Comparison of ENCODE assay signal across 11 cellular contexts in genomic region chr18:50279752-50280151, GRCh38. TPM values are rescaled to one million over a fixed set of nuclear protein-coding genes. Genes with fewer than 3 reads are reported as not detected.
A peak's percentile ranks its signal among the peaks of the same experiment; 100 is the strongest.
DNase-seq lines count a peak whose midpoint lies in the region; ATAC-seq and TF ChIP-seq lines count a peak whose summit lies in the region.
"Had no signal": no experiment of that assay in that cellular context is flagged by ENCODE, and none has a peak within 500 bp of the region (broad histone marks: within the 10 kb centered on the region; RNA-seq: fewer than 3 reads in every experiment).

No MANE protein-coding gene starts in this region.

- H3K9ac ChIP-seq in smooth muscle cell (ENCODE audit: low read depth) = no peak overlapping the region

- no peak overlapping the region for H2AFZ ChIP-seq in smooth muscle cell (ENCODE audit: low read depth)

- H3K27ac ChIP-seq in smooth muscle cell (ENCODE audit: low read depth) = peak overlapping the region; percentile 82

- H3K4me1 ChIP-seq in smooth muscle cell (ENCODE audit: low read depth) = peaks cover 15% of the 10 kb centered on the region

- WGBS in smooth muscle cell (ENCODE audit: low lambda C conversion rate) = 94% methylated on average over 7 of the region's 7 CpGs

- CTCF ChIA-PET in activated CD4-positive, alpha-beta T cell treated with anti-CD3 and anti-CD28 coated beads for 36 hours (lab: Charles Lee) = interaction anchor here (0.6 to 1.1 kb wide), 2 partner anchors 11 to 78 kb away, joined by 3 to 5 read pairs; no protein-coding TSS in a partner anchor
- CTCF ChIA-PET in WTC11 (lab: Charles Lee) = no interaction called here

- peaks cover 2% of the 10 kb centered on the region for H4K20me1 ChIP-seq in smooth muscle cell (ENCODE audit: low read depth)

- intact Hi-C loops in activated CD4-positive, alpha-beta T cell treated with anti-CD3 and anti-CD28 coated beads for 36 hours (cut with DNase I, micrococcal nuclease) = loop anchor here in 1 of 2 experiments (5.0 to 10.0 kb wide), 3 partner anchors 598 to 1325 kb away; partner anchors contain the start of genes ELAC1, ME2 and SMAD7

- H3K27me3 ChIP-seq in smooth muscle cell (ENCODE audit: low read depth) = no peaks in the 10 kb centered on the region
- H3K27me3 ChIP-seq: uterus had no signal

- no peaks in the 10 kb centered on the region for H3F3A ChIP-seq in smooth muscle cell (ENCODE audit: low read depth)

- no peak for ATAC-seq in activated CD4-positive, alpha-beta T cell treated with anti-CD3 and anti-CD28 coated beads for 36 hours
- no peak for ATAC-seq in WTC11

- TF ChIP-seq CTCF in WTC11 (IDR thresholded peaks at IDR 0.05) (no peak), fibroblast of pulmonary artery (IDR thresholded peaks at IDR 0.05; ENCODE audit: low read length, missing control alignments) (no peak), smooth muscle cell (IDR thresholded peaks at IDR 0.05; ENCODE audit: borderline replicate concordance, insufficient read depth, poor library complexity, severe bottlenecking) (no peak)

- H3K4me3 ChIP-seq in fibroblast of pulmonary artery (replicated peaks; ENCODE audit: low read depth, low read length) = peak overlapping the region; percentile 100
- peak overlapping the region; percentile 88 for H3K4me3 ChIP-seq in smooth muscle cell

- H3K27ac Mint-ChIP-seq in activated CD4-positive, alpha-beta T cell treated with anti-CD3 and anti-CD28 coated beads for 36 hours = peak overlapping the region; percentile 79
- H3K27ac Mint-ChIP-seq in WTC11 = no peak overlapping the region

- peaks cover 5% of the 10 kb centered on the region for H3K36me3 ChIP-seq in smooth muscle cell (ENCODE audit: low read depth)
- H3K36me3 ChIP-seq: uterus had no signal

- no peaks in the 10 kb centered on the region for H3K27me3 Mint-ChIP-seq in activated CD4-positive, alpha-beta T cell treated with anti-CD3 and anti-CD28 coated beads for 36 hours
- H3K27me3 Mint-ChIP-seq in WTC11 (ENCODE audit: low read depth) = no peaks in the 10 kb centered on the region

- H3K4me3 Mint-ChIP-seq in activated CD4-positive, alpha-beta T cell treated with anti-CD3 and anti-CD28 coated beads for 36 hours = peak overlapping the region; percentile 91
- H3K4me3 Mint-ChIP-seq in WTC11 = peak overlapping the region; percentile 98

- no peaks in the 10 kb centered on the region for H3K9me3 ChIP-seq in smooth muscle cell (replicated peaks; ENCODE audit: low read depth)
- H3K9me3 ChIP-seq: uterus had no signal

- H3K36me3 Mint-ChIP-seq in activated CD4-positive, alpha-beta T cell treated with anti-CD3 and anti-CD28 coated beads for 36 hours (ENCODE audit: low read depth) = peaks cover 65% of the 10 kb centered on the region
- H3K36me3 Mint-ChIP-seq in WTC11 = peaks cover 51% of the 10 kb centered on the region

- peaks cover 34% of the 10 kb centered on the region for H3K79me2 ChIP-seq in smooth muscle cell (ENCODE audit: low read depth)

- H3K4me2 ChIP-seq in smooth muscle cell = peak overlapping the region; percentile 94

- POLR2A ChIA-PET in activated CD4-positive, alpha-beta T cell treated with anti-CD3 and anti-CD28 coated beads for 36 hours (lab: Charles Lee) = no interaction called here
- POLR2A ChIA-PET in WTC11 (lab: Charles Lee) = no interaction called here

- peaks cover 29% of the 10 kb centered on the region for H3K4me1 Mint-ChIP-seq in activated CD4-positive, alpha-beta T cell treated with anti-CD3 and anti-CD28 coated beads for 36 hours
- H3K4me1 Mint-ChIP-seq in WTC11 = peaks cover 16% of the 10 kb centered on the region

- H3K9me3 Mint-ChIP-seq in activated CD4-positive, alpha-beta T cell treated with anti-CD3 and anti-CD28 coated beads for 36 hours (ENCODE audit: low read depth) = no peaks in the 10 kb centered on the region
- no peaks in the 10 kb centered on the region for H3K9me3 Mint-ChIP-seq in WTC11

- DNase-seq in activated CD4-positive, alpha-beta T cell treated with anti-CD3 and anti-CD28 coated beads for 36 hours = no peak
- no peak for DNase-seq in activated CD4-positive, alpha-beta T cell treated with anti-CD3 and anti-CD28 coated beads for 4 hours
- DNase-seq in WTC11 (ENCODE audit: low spot score) = no peak
- no peak for DNase-seq in fibroblast of pulmonary artery (ENCODE audit: low read depth)
- no peak for DNase-seq in smooth muscle cell (lab: John Stamatoyannopoulos, UW; ENCODE audit: unreplicated experiment)
- no peak for DNase-seq in NK-92 (lab: John Stamatoyannopoulos, UW; ENCODE audit: unreplicated experiment)
- no peak for DNase-seq in epidermal melanocyte (ENCODE audit: insufficient read length, low spot score)
- no peak for DNase-seq in medulla oblongata (ENCODE audit: extremely low spot score)
- DNase-seq: HCEC 1CT, RPMI8226, uterus had no signal

TF ChIP-seq in WTC11, 78 proteins besides CTCF, POLR2A, EP300 and RAD21 (continues in another document):
- TF ChIP-seq MXD4 (CRISPR knock-in tag; IDR thresholded peaks at IDR 0.05; ENCODE audit: borderline replicate concordance) = no peak
- TF ChIP-seq, protein P1, sequence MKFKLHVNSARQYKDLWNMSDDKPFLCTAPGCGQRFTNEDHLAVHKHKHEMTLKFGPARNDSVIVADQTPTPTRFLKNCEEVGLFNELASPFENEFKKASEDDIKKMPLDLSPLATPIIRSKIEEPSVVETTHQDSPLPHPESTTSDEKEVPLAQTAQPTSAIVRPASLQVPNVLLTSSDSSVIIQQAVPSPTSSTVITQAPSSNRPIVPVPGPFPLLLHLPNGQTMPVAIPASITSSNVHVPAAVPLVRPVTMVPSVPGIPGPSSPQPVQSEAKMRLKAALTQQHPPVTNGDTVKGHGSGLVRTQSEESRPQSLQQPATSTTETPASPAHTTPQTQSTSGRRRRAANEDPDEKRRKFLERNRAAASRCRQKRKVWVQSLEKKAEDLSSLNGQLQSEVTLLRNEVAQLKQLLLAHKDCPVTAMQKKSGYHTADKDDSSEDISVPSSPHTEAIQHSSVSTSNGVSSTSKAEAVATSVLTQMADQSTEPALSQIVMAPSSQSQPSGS (CRISPR knock-in tag; IDR thresholded peaks at IDR 0.05; ENCODE audit: borderline replicate concordance, low read depth) = no peak
- TF ChIP-seq ZNF121 (CRISPR knock-in tag; IDR thresholded peaks at IDR 0.05) = no peak
- TF ChIP-seq NR2C2 (CRISPR knock-in tag; IDR thresholded peaks at IDR 0.05) = no peak
- TF ChIP-seq, protein P2, sequence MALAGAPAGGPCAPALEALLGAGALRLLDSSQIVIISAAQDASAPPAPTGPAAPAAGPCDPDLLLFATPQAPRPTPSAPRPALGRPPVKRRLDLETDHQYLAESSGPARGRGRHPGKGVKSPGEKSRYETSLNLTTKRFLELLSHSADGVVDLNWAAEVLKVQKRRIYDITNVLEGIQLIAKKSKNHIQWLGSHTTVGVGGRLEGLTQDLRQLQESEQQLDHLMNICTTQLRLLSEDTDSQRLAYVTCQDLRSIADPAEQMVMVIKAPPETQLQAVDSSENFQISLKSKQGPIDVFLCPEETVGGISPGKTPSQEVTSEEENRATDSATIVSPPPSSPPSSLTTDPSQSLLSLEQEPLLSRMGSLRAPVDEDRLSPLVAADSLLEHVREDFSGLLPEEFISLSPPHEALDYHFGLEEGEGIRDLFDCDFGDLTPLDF (CRISPR knock-in tag; IDR thresholded peaks at IDR 0.05) = no peak
- no peak for TF ChIP-seq AR (CRISPR knock-in tag; IDR thresholded peaks at IDR 0.05)
- TF ChIP-seq TP53 (CRISPR knock-in tag; IDR thresholded peaks at IDR 0.05) = no peak
- TF ChIP-seq, protein P3, sequence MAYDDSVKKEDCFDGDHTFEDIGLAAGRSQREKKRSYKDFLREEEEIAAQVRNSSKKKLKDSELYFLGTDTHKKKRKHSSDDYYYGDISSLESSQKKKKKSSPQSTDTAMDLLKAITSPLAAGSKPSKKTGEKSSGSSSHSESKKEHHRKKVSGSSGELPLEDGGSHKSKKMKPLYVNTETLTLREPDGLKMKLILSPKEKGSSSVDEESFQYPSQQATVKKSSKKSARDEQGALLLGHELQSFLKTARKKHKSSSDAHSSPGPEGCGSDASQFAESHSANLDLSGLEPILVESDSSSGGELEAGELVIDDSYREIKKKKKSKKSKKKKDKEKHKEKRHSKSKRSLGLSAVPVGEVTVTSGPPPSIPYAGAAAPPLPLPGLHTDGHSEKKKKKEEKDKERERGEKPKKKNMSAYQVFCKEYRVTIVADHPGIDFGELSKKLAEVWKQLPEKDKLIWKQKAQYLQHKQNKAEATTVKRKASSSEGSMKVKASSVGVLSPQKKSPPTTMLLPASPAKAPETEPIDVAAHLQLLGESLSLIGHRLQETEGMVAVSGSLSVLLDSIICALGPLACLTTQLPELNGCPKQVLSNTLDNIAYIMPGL (CRISPR knock-in tag; IDR thresholded peaks at IDR 0.05) = no peak
- no peak for TF ChIP-seq JUN (CRISPR knock-in tag; IDR thresholded peaks at IDR 0.05)

RNA-seq across cellular contexts. Expression of gene MBD1, which starts 1.6 kb away (rescaled TPM):
- total RNA-seq in activated CD4-positive, alpha-beta T cell treated with anti-CD3 and anti-CD28 coated beads for 36 hours = 10 to 100 TPM; 62.2 to 70.5 TPM
- total RNA-seq in WTC11 (2021) = 47.6 to 53.4 TPM (median 48.4 TPM) in 3 replicates
- 40.3 and 61.3 TPM in 2 replicates for total RNA-seq in smooth muscle cell
- polyA plus RNA-seq in smooth muscle cell = 49.8 and 53.1 TPM in 2 replicates

RNA-seq across cellular contexts. Expression of gene CXXC1, which starts 7.7 kb away (rescaled TPM):
- total RNA-seq in activated CD4-positive, alpha-beta T cell treated with anti-CD3 and anti-CD28 coated beads for 36 hours = 10 to 100 TPM; 68.6 to 80.0 TPM
- total RNA-seq in WTC11 (2021) = 88.7 to 94.5 TPM (median 94.0 TPM) in 3 replicates
- 15.4 and 20.6 TPM in 2 replicates for total RNA-seq in smooth muscle cell
- 39.6 and 70.1 TPM in 2 replicates for polyA plus RNA-seq in smooth muscle cell

RNA-seq across cellular contexts. Expression of gene CFAP53, which starts 13.5 kb away (rescaled TPM):
- under 1 TPM; 0.37 to 0.44 TPM for total RNA-seq in activated CD4-positive, alpha-beta T cell treated with anti-CD3 and anti-CD28 coated beads for 36 hours
- total RNA-seq in WTC11 (2021) (0.26 to 0.27 TPM (median 0.27 TPM) in 3 replicates), smooth muscle cell (0.36 and 0.99 TPM in 2 replicates)
- polyA plus RNA-seq in smooth muscle cell = 0.41 and 1.1 TPM in 2 replicates
